Comparison of ENCODE assay signal across 19 cellular contexts in genomic region chr6:22826961-22827360, GRCh38.
DNase-seq lines count a peak whose midpoint lies in the region; ATAC-seq, FAIRE-seq and TF ChIP-seq lines count a peak whose summit lies in the region.
"Had no signal": no experiment of that assay in that cellular context is flagged by ENCODE, and none has a peak within 500 bp of the region (broad histone marks: within the 10 kb centered on the region; RNA-seq: fewer than 3 reads in every experiment).

No MANE protein-coding gene starts in this region.

- FAIRE-seq in astrocyte (lab: Jason Lieb, UNC) (no peak), keratinocyte (lab: Jason Lieb, UNC) (peak; percentile 60)

- intact Hi-C loops in stomach (cut with DNase I; ENCODE audit: low total_unique reads), result no loop called here

- ATAC-seq in GM19463 (IDR thresholded peaks at IDR 0.05; ENCODE audit: unreplicated experiment) (no peak), GM19351 (IDR thresholded peaks at IDR 0.05; ENCODE audit: unreplicated experiment) (no peak)

- H3K27ac Mint-ChIP-seq in astrocyte (ENCODE audit: unreplicated experiment), result peak overlapping the region; percentile 100
- H3K27ac Mint-ChIP-seq: activated naive CD8-positive, alpha-beta T cell treated with anti-CD3 and anti-CD28 coated beads for 36 hours; H9; IgD-negative memory B cell had no signal

- peak overlapping the region; percentile 86 for H3K9ac ChIP-seq in astrocyte (ENCODE audit: low read length)
- H3K9ac ChIP-seq in keratinocyte (ENCODE audit: control insufficient read depth, extremely low read depth, insufficient read depth, low read length), result no peak overlapping the region
- H3K9ac ChIP-seq: BLaER1 had no signal

- TF ChIP-seq POLR2A in stomach (IDR thresholded peaks at IDR 0.05), result no peak

- no peak overlapping the region for H2AFZ ChIP-seq in astrocyte (ENCODE audit: low read depth, low read length)
- peak overlapping the region; percentile 22 for H2AFZ ChIP-seq in keratinocyte (ENCODE audit: control insufficient read depth, low read length)

- H3K27ac ChIP-seq in astrocyte (ENCODE audit: low read depth, low read length), result peak overlapping the region; percentile 98
- peak overlapping the region; percentile 81 for H3K27ac ChIP-seq in keratinocyte (ENCODE audit: control insufficient read depth, insufficient read depth, low read length)
- H3K27ac ChIP-seq in stomach, result peak overlapping the region in 3 of 5 donors; percentile 24 to 49 (median 31)
- H3K27ac ChIP-seq: BLaER1, Peyer's patch had no signal

- no peak for TF ChIP-seq EP300 in stomach (IDR thresholded peaks at IDR 0.05)

- H4K20me1 ChIP-seq in astrocyte (ENCODE audit: insufficient read depth, low read length), result no peaks in the 10 kb centered on the region
- H4K20me1 ChIP-seq in keratinocyte (ENCODE audit: control insufficient read depth, extremely low read depth, insufficient read depth, low read length), result no peaks in the 10 kb centered on the region
- H4K20me1 ChIP-seq: BLaER1 had no signal

- no peaks in the 10 kb centered on the region for H3K9me3 Mint-ChIP-seq in astrocyte (ENCODE audit: unreplicated experiment)
- H3K9me3 Mint-ChIP-seq: activated naive CD8-positive, alpha-beta T cell treated with anti-CD3 and anti-CD28 coated beads for 36 hours had no signal

- peaks cover 21% of the 10 kb centered on the region for H3K4me1 ChIP-seq in astrocyte (ENCODE audit: insufficient read depth, low read length)
- peaks cover 17% of the 10 kb centered on the region for H3K4me1 ChIP-seq in keratinocyte (ENCODE audit: control insufficient read depth, extremely low read depth, insufficient read depth, low read length)
- peaks cover 4 to 18% (median 11%) of the 10 kb centered on the region in 4 donors for H3K4me1 ChIP-seq in stomach
- H3K4me1 ChIP-seq: Peyer's patch had no signal

- H3K27me3 Mint-ChIP-seq in astrocyte (ENCODE audit: low read depth, unreplicated experiment), result no peaks in the 10 kb centered on the region
- H3K27me3 Mint-ChIP-seq: IgD-negative memory B cell had no signal

- TF ChIP-seq CTCF in astrocyte (IDR thresholded peaks at IDR 0.05; ENCODE audit: insufficient read depth, low read depth, low read length) (no peak), keratinocyte (optimal IDR thresholded peaks at IDR 0.05 in 1 of 3, IDR thresholded peaks at IDR 0.05 in 1 of 3, conservative IDR thresholded peaks at IDR 0.05 in 1 of 3; ENCODE audit: extremely low read depth in 1 of 3, insufficient read depth in 2 of 3, low read length in 3 of 3) (no peak), stomach (IDR thresholded peaks at IDR 0.05) (no peak)

- WGBS in stomach, 5 donors, result 39 to 53% (median 46%) methylated on average over 2 of the region's 2 CpGs

- H3K79me2 ChIP-seq in astrocyte (ENCODE audit: insufficient read depth, low read length) (no peaks in the 10 kb centered on the region), keratinocyte (ENCODE audit: control insufficient read depth, insufficient read depth, low read length) (no peaks in the 10 kb centered on the region)

- H3K4me3 Mint-ChIP-seq in astrocyte (ENCODE audit: unreplicated experiment), result no peak overlapping the region
- H3K4me3 Mint-ChIP-seq: activated naive CD8-positive, alpha-beta T cell treated with anti-CD3 and anti-CD28 coated beads for 36 hours; H9; IgD-negative memory B cell had no signal

- H3K4me3 ChIP-seq in astrocyte (ENCODE audit: insufficient read depth, low read depth, low read length) (no peak overlapping the region), keratinocyte (ENCODE audit: control insufficient read depth in 2 of 3, extremely low read depth in 1 of 3, insufficient read depth in 2 of 3, low read depth in 1 of 3, low read length in 3 of 3) (no peak overlapping the region), stomach (no peak overlapping the region)
- H3K4me3 ChIP-seq: BLaER1, Peyer's patch had no signal

- H3K27me3 ChIP-seq in astrocyte (ENCODE audit: insufficient read depth, low read length), result no peaks in the 10 kb centered on the region
- no peaks in the 10 kb centered on the region for H3K27me3 ChIP-seq in keratinocyte (ENCODE audit: control insufficient read depth, extremely low read depth, insufficient read depth, low read length)
- H3K27me3 ChIP-seq in stomach, result no peaks in the 10 kb centered on the region
- H3K27me3 ChIP-seq: BLaER1, Peyer's patch had no signal

- H3K4me2 ChIP-seq in astrocyte (ENCODE audit: low read length) (peak overlapping the region; percentile 11), keratinocyte (ENCODE audit: control insufficient read depth, extremely low read depth, insufficient read depth, low read depth, low read length) (no peak overlapping the region)
- H3K4me2 ChIP-seq: BLaER1 had no signal

- DNase-seq in HS-27A (ENCODE audit: low read depth) (peak; percentile 85), astrocyte (ENCODE audit: low read depth) (peak; percentile 97), keratinocyte (ENCODE audit: low read depth, low spot score) (no peak), stomach (no peak), KG1 (lab: John Stamatoyannopoulos, UW) (no peak), islet precursor cell (no peak)
- DNase-seq: activated CD4-positive, alpha-beta T cell treated with anti-CD3 and anti-CD28 coated beads for 1 hour; activated CD8-positive, alpha-beta memory T cell treated with anti-CD3 and anti-CD28 coated beads, Interleukin-2, amount 50 U/mL, for 48 hours; activated naive CD8-positive, alpha-beta T cell treated with anti-CD3 and anti-CD28 coated beads for 36 hours; H9; midbrain; NCI-H510A treated with DMSO at 0.1 percent for 48 hours; occipital lobe; Peyer's patch; T-helper 1 cell had no signal

- H3K36me3 Mint-ChIP-seq in astrocyte (ENCODE audit: low read depth, unreplicated experiment), result no peaks in the 10 kb centered on the region
- H3K36me3 Mint-ChIP-seq: activated naive CD8-positive, alpha-beta T cell treated with anti-CD3 and anti-CD28 coated beads for 36 hours had no signal

- no peaks in the 10 kb centered on the region for H3K9me1 ChIP-seq in keratinocyte (ENCODE audit: control insufficient read depth, extremely low read depth, insufficient read depth, low read length)

- H3K36me3 ChIP-seq in astrocyte (ENCODE audit: insufficient read depth, low read length) (no peaks in the 10 kb centered on the region), keratinocyte (ENCODE audit: control insufficient read depth in 2 of 2, extremely low read depth in 1 of 2, insufficient read depth in 2 of 2, low read length in 2 of 2) (no peaks in the 10 kb centered on the region), stomach (no peaks in the 10 kb centered on the region)
- H3K36me3 ChIP-seq: BLaER1, Peyer's patch had no signal

- peaks cover 36% of the 10 kb centered on the region for H3K4me1 Mint-ChIP-seq in astrocyte (ENCODE audit: low read depth, unreplicated experiment)
- H3K4me1 Mint-ChIP-seq: activated naive CD8-positive, alpha-beta T cell treated with anti-CD3 and anti-CD28 coated beads for 36 hours; IgD-negative memory B cell had no signal

- H3K9me3 ChIP-seq in astrocyte (ENCODE audit: insufficient read depth, low read depth, low read length) (no peaks in the 10 kb centered on the region), keratinocyte (ENCODE audit: control insufficient read depth, low read depth, low read length) (no peaks in the 10 kb centered on the region), stomach (no peaks in the 10 kb centered on the region)
- H3K9me3 ChIP-seq: BLaER1, Peyer's patch had no signal

- dilution Hi-C loops in keratinocyte (cut with MboI; ENCODE audit: extremely low pct_ligation_motif_present, low sequenced_read_pairs), result no loop called here

Comparison
In these comparisons a context has a peak if more than half of its experiments do, and no peak if none do; other contexts are left out.
1. DNase-seq: peak in HS-27A (single experiment) and astrocyte (single experiment); none in keratinocyte (single experiment), stomach (single experiment), KG1 (single experiment) and islet precursor cell (single experiment).
2. H3K27ac ChIP-seq: peak in every context shown above with its lines; median percentile 98 in astrocyte; 81 in keratinocyte; 31 in stomach.